31 cellular contexts compared by ENCODE assay signal in the genomic region with DNA sequence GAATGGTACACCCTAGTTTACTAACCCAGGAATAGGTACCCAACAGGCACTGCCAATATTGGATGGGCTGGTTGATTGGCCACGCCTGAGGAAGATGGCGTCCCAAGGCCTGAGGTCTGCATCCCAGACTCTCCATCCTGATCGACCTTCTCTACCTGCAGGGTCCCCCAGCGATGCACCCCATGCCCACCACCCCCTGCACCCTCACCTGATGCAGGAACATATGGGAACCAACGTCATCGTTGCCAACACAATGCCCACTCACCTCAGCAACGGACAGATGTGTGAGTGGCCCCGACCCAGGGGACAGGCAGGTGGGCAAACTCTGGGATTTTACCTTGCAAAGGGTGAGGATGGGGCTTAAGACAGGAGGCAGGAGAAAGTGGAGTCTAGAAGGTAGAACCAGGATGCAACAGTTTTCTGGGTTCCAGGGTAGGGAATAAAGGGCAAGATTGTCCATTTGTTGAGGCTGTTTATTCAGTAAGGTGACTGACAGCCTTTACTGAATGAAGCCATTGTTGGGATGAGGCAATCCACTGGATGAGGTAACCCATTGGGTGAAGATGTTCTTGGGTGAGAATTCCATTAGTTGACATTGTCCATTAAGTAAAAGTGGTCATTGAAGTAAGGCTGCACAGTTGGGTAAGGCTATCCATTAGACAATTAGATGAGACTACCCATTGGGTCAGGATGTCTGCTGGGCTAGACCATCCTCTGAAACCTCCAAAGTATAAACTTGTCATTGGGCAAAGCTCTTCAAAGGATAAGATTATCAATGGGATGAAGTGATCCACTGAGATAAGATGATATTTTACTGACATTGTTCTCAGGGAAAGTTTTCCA.
"Had no signal": no experiment of that assay in that cellular context is flagged by ENCODE, and none has a peak within 500 bp of the region (broad histone marks: within the 10 kb centered on the region; RNA-seq: fewer than 3 reads in every experiment).

No MANE protein-coding gene starts in this region.

- H3K27ac ChIP-seq: brain microvascular endothelial cell, gastrocnemius medialis, neural progenitor cell, parathyroid adenoma, stomach, tibial artery had no signal

- H3K9me3 ChIP-seq: gastrocnemius medialis, stomach, tibial artery had no signal

- H3K27ac Mint-ChIP-seq: activated CD4-positive, alpha-beta T cell treated with anti-CD3 and anti-CD28 coated beads for 36 hours; activated naive CD8-positive, alpha-beta T cell; activated T-cell treated with anti-CD3 and anti-CD28 coated beads, Interleukin-2, amount 50 U/mL, for 72 hours; dendritic cell treated with granulocyte-macrophage colony-stimulating factor and Interleukin-4, amounts not matched to agents 40 ng/mL and 50 ng/mL, for 4 days; immature natural killer cell; memory B cell; neural progenitor cell; stimulated activated naive B cell treated with anti-CD40 and anti-IgM and Interleukin-4, amounts not matched to agents 10 μg/mL and 1 μg/mL and 100 μg/mL, for 72 hours; T-helper 2 cell treated with Interferon-gamma antibody and Interleukin-4, amounts not matched to agents 5 μg/mL and 100 μg/mL, for 36 hours had no signal

- ATAC-seq: activated CD4-positive, alpha-beta T cell treated with anti-CD3 and anti-CD28 coated beads for 36 hours; activated T-cell treated with anti-CD3 and anti-CD28 coated beads, Interleukin-2, amount 50 U/mL, for 72 hours; gastrocnemius medialis; left colon; naive thymus-derived CD4-positive, alpha-beta T cell; right cardiac atrium; stimulated activated naive B cell treated with anti-CD40 and anti-IgM and Interleukin-4, amounts not matched to agents 10 μg/mL and 1 μg/mL and 100 μg/mL, for 72 hours had no signal

- DNase-seq: activated CD4-positive, alpha-beta T cell treated with anti-CD3 and anti-CD28 coated beads for 36 hours; activated CD4-positive, CD25-positive, alpha-beta regulatory T cell; activated naive CD4-positive, alpha-beta T cell treated with Interleukin-2 at 50 U/mL for 16 hours; activated T-cell treated with anti-CD3 and anti-CD28 coated beads for 4 hours; activated T-cell treated with anti-CD3 and anti-CD28 coated beads, Interleukin-2, amount 50 U/mL, for 72 hours; brain microvascular endothelial cell; central memory CD4-positive, alpha-beta T cell; effector CD4-positive, alpha-beta T cell; gastrocnemius medialis; glutamatergic neuron; hypothalamus; immature natural killer cell; kidney; left colon; midbrain; naive thymus-derived CD4-positive, alpha-beta T cell; occipital lobe; right cardiac atrium; stimulated activated CD4-positive, alpha-beta T cell treated with anti-CD3 and anti-CD28 coated beads, Interleukin-15, amount 100 ng/mL, for 24 hours; stimulated activated CD4-positive, alpha-beta T cell treated with anti-CD3 and anti-CD28 coated beads, Interleukin-2, amount 100 ng/mL, for 24 hours; stimulated activated naive B cell treated with anti-CD40 and anti-IgM and Interleukin-4, amounts not matched to agents 10 μg/mL and 1 μg/mL and 100 μg/mL, for 72 hours; stomach; T-helper 1 cell; tibial artery had no signal

- H3K4me1 ChIP-seq: gastrocnemius medialis, neural progenitor cell, parathyroid adenoma, stomach, tibial artery had no signal

- H3K9ac ChIP-seq: neural progenitor cell, parathyroid adenoma had no signal

- H3K27me3 ChIP-seq: brain microvascular endothelial cell had no signal

- H3K4me3 ChIP-seq: gastrocnemius medialis, neural progenitor cell, stomach, tibial artery had no signal

- H3K36me3 ChIP-seq: brain microvascular endothelial cell, gastrocnemius medialis, neural progenitor cell, tibial artery had no signal

- H3K4me3 Mint-ChIP-seq: activated CD4-positive, alpha-beta T cell treated with anti-CD3 and anti-CD28 coated beads for 36 hours; activated naive CD8-positive, alpha-beta T cell; activated T-cell treated with anti-CD3 and anti-CD28 coated beads, Interleukin-2, amount 50 U/mL, for 72 hours; dendritic cell treated with granulocyte-macrophage colony-stimulating factor and Interleukin-4, amounts not matched to agents 40 ng/mL and 50 ng/mL, for 4 days; immature natural killer cell; memory B cell; naive thymus-derived CD4-positive, alpha-beta T cell; neural progenitor cell; stimulated activated naive B cell treated with anti-CD40 and anti-IgM and Interleukin-4, amounts not matched to agents 10 μg/mL and 1 μg/mL and 100 μg/mL, for 72 hours; T-helper 2 cell treated with Interferon-gamma antibody and Interleukin-4, amounts not matched to agents 5 μg/mL and 100 μg/mL, for 36 hours had no signal

- FAIRE-seq: astrocyte, kidney had no signal

- H3K36me3 Mint-ChIP-seq: activated naive CD8-positive, alpha-beta T cell; immature natural killer cell; memory B cell; naive thymus-derived CD4-positive, alpha-beta T cell; neural progenitor cell; stimulated activated naive B cell treated with anti-CD40 and anti-IgM and Interleukin-4, amounts not matched to agents 10 μg/mL and 1 μg/mL and 100 μg/mL, for 72 hours had no signal

- H3K9me3 Mint-ChIP-seq: activated T-cell treated with anti-CD3 and anti-CD28 coated beads, Interleukin-2, amount 50 U/mL, for 72 hours; dendritic cell treated with granulocyte-macrophage colony-stimulating factor and Interleukin-4, amounts not matched to agents 40 ng/mL and 50 ng/mL, for 4 days; immature natural killer cell; memory B cell; naive thymus-derived CD4-positive, alpha-beta T cell; neural progenitor cell; stimulated activated naive B cell treated with anti-CD40 and anti-IgM and Interleukin-4, amounts not matched to agents 10 μg/mL and 1 μg/mL and 100 μg/mL, for 72 hours; T-helper 2 cell treated with Interferon-gamma antibody and Interleukin-4, amounts not matched to agents 5 μg/mL and 100 μg/mL, for 36 hours had no signal

- H3K4me1 Mint-ChIP-seq: activated CD4-positive, alpha-beta T cell treated with anti-CD3 and anti-CD28 coated beads for 36 hours; immature natural killer cell; memory B cell; naive thymus-derived CD4-positive, alpha-beta T cell; neural progenitor cell; stimulated activated naive B cell treated with anti-CD40 and anti-IgM and Interleukin-4, amounts not matched to agents 10 μg/mL and 1 μg/mL and 100 μg/mL, for 72 hours had no signal
